In genomic region chr7:2275101-2275500, GRCh38 we compare ENCODE assay signal across 21 cellular contexts. TPM values are rescaled to one million over a fixed set of nuclear protein-coding genes. Genes with fewer than 3 reads are reported as not detected.
DNase-seq lines count a peak whose midpoint lies in the region; ATAC-seq, FAIRE-seq and TF ChIP-seq lines count a peak whose summit lies in the region.
"Had no signal": no experiment of that assay in that cellular context is flagged by ENCODE, and none has a peak within 500 bp of the region (broad histone marks: within the 10 kb centered on the region; RNA-seq: fewer than 3 reads in every experiment).

No MANE protein-coding gene starts in this region.

- DNase-seq in bronchial epithelial cell (ENCODE audit: low read depth): no peak
- DNase-seq in neural crest cell (ENCODE audit: low read depth, low spot score): no peak
- DNase-seq in stimulated activated naive B cell treated with anti-CD40 and anti-IgM and Interleukin-4, amounts not matched to agents 10 μg/mL and 1 μg/mL and 100 μg/mL, for 72 hours: no peak
- DNase-seq in KG1 (lab: John Stamatoyannopoulos, UW): no peak
- no peak for DNase-seq in NCI-H1105 (lab: John Stamatoyannopoulos, UW)
- no peak for DNase-seq in SKM-1 treated with dmso at 0.1 percent for 144 hours (lab: John Stamatoyannopoulos, UW; ENCODE audit: unreplicated experiment)
- DNase-seq: 8988T; ACHN; AML-193; BE2C; CD4-positive, alpha-beta T cell; CD8-positive, alpha-beta memory T cell; DMS53; DMS79 treated with DMSO at 0.1 percent for 48 hours; GF-D8; GOT3; HCEC 1CT had no signal

- no peaks in the 10 kb centered on the region for H3K9me3 Mint-ChIP-seq in neural crest cell
- H3K9me3 Mint-ChIP-seq in stimulated activated naive B cell treated with anti-CD40 and anti-IgM and Interleukin-4, amounts not matched to agents 10 μg/mL and 1 μg/mL and 100 μg/mL, for 72 hours: no peaks in the 10 kb centered on the region
- H3K9me3 Mint-ChIP-seq: CD4-positive, alpha-beta T cell; CD8-positive, alpha-beta memory T cell had no signal

- TF ChIP-seq CTCF in bronchial epithelial cell (IDR thresholded peaks at IDR 0.05; ENCODE audit: insufficient read depth, low read length, severe bottlenecking) (no peak), neural crest cell (conservative IDR thresholded peaks at IDR 0.05) (no peak)

- peak; percentile 82 for FAIRE-seq in bronchial epithelial cell (lab: Jason Lieb, UNC)
- FAIRE-seq: A549, GM12891 had no signal

- H3K4me1 Mint-ChIP-seq in neural crest cell: peaks cover 4% of the 10 kb centered on the region
- peaks cover 23% of the 10 kb centered on the region in 2 donors for H3K4me1 Mint-ChIP-seq in stimulated activated naive B cell treated with anti-CD40 and anti-IgM and Interleukin-4, amounts not matched to agents 10 μg/mL and 1 μg/mL and 100 μg/mL, for 72 hours
- H3K4me1 Mint-ChIP-seq: CD14-positive monocyte had no signal

- no peaks in the 10 kb centered on the region for H3K36me3 ChIP-seq in bronchial epithelial cell (ENCODE audit: control insufficient read depth, insufficient read depth, low read length)
- H3K36me3 ChIP-seq: BE2C had no signal

- H3K27me3 Mint-ChIP-seq in neural crest cell (ENCODE audit: low read depth): no peaks in the 10 kb centered on the region
- no peaks in the 10 kb centered on the region for H3K27me3 Mint-ChIP-seq in stimulated activated naive B cell treated with anti-CD40 and anti-IgM and Interleukin-4, amounts not matched to agents 10 μg/mL and 1 μg/mL and 100 μg/mL, for 72 hours
- H3K27me3 Mint-ChIP-seq: CD4-positive, alpha-beta T cell; CD8-positive, alpha-beta memory T cell had no signal

- ATAC-seq in stimulated activated naive B cell treated with anti-CD40 and anti-IgM and Interleukin-4, amounts not matched to agents 10 μg/mL and 1 μg/mL and 100 μg/mL, for 72 hours (replicated peaks): no peak

- H3K27ac Mint-ChIP-seq in neural crest cell (ENCODE audit: unreplicated experiment): peak overlapping the region; percentile 12
- H3K27ac Mint-ChIP-seq in stimulated activated naive B cell treated with anti-CD40 and anti-IgM and Interleukin-4, amounts not matched to agents 10 μg/mL and 1 μg/mL and 100 μg/mL, for 72 hours: peak overlapping the region; percentile 83
- H3K27ac Mint-ChIP-seq: CD4-positive, alpha-beta T cell had no signal

- H3K4me3 ChIP-seq in bronchial epithelial cell (ENCODE audit: low read depth, low read length): no peak overlapping the region
- H3K4me3 ChIP-seq: A549; BLaER1 treated with 17β-estradiol and CSF1 and Interleukin-3, amounts not matched to agents 10 nM and 100 nM had no signal

- H3K4me3 Mint-ChIP-seq in neural crest cell: no peak overlapping the region
- H3K4me3 Mint-ChIP-seq in stimulated activated naive B cell treated with anti-CD40 and anti-IgM and Interleukin-4, amounts not matched to agents 10 μg/mL and 1 μg/mL and 100 μg/mL, for 72 hours: no peak overlapping the region
- H3K4me3 Mint-ChIP-seq: CD14-positive monocyte; CD4-positive, alpha-beta T cell; CD8-positive, alpha-beta memory T cell had no signal

- peaks cover 2% of the 10 kb centered on the region for H3K36me3 Mint-ChIP-seq in neural crest cell (ENCODE audit: low read depth)
- peaks cover 58 to 75% of the 10 kb centered on the region in 2 donors for H3K36me3 Mint-ChIP-seq in stimulated activated naive B cell treated with anti-CD40 and anti-IgM and Interleukin-4, amounts not matched to agents 10 μg/mL and 1 μg/mL and 100 μg/mL, for 72 hours

- H3K27me3 ChIP-seq in bronchial epithelial cell (ENCODE audit: control insufficient read depth, insufficient read depth, low read length): no peaks in the 10 kb centered on the region
- H3K27me3 ChIP-seq: BE2C; BLaER1 treated with 17β-estradiol and CSF1 and Interleukin-3, amounts not matched to agents 10 nM and 100 nM had no signal

RNA-seq across cellular contexts. Expression of gene NUDT1, which starts 33.1 kb away (rescaled TPM):
- total RNA-seq in bronchial epithelial cell (7.9 and 16.0 TPM in 2 replicates), neural crest cell (54.9 and 60.2 TPM in 2 replicates)

RNA-seq across cellular contexts. Expression of gene MRM2, which starts 33.1 kb away (rescaled TPM):
- total RNA-seq in bronchial epithelial cell: 19.7 and 21.1 TPM in 2 replicates
- total RNA-seq in neural crest cell: 45.1 and 48.5 TPM in 2 replicates

RNA-seq across cellular contexts. Expression of gene SNX8, which starts 39.1 kb away (rescaled TPM):
- total RNA-seq in bronchial epithelial cell: 8.7 and 12.9 TPM in 2 replicates
- 30.4 and 31.8 TPM in 2 replicates for total RNA-seq in neural crest cell

RNA-seq across cellular contexts. Expression of gene MAD1L1, which starts 42.4 kb away (rescaled TPM):
- total RNA-seq in bronchial epithelial cell (57.4 TPM in 2 replicates), neural crest cell (49.7 and 53.8 TPM in 2 replicates)
